Comparison of ENCODE assay signal across 18 cellular contexts in genomic region chr12:39912211-39912980, GRCh38.
DNase-seq lines count a peak whose midpoint lies in the region; ATAC-seq, FAIRE-seq and TF ChIP-seq lines count a peak whose summit lies in the region.
"Had no signal": no experiment of that assay in that cellular context is flagged by ENCODE, and none has a peak within 500 bp of the region (broad histone marks: within the 10 kb centered on the region; RNA-seq: fewer than 3 reads in every experiment).

No MANE protein-coding gene starts in this region.

- H4K20me1 ChIP-seq in GM23338 (replicated peaks; ENCODE audit: insufficient read depth), result no peaks in the 10 kb centered on the region

- WGBS in pancreas, 2 donors, result 23 to 24% methylated on average over 7 of the region's 7 CpGs
- 76 to 78% methylated on average over 7 of the region's 7 CpGs for WGBS in gastroesophageal sphincter (ENCODE audit: low coverage in 1 of 2), 2 donors

- H2AFZ ChIP-seq in GM23338, result no peak overlapping the region

- no peaks in the 10 kb centered on the region for H3K36me3 ChIP-seq in GM23338 (ENCODE audit: insufficient read depth)
- no peaks in the 10 kb centered on the region for H3K36me3 ChIP-seq in pancreas
- no peaks in the 10 kb centered on the region for H3K36me3 ChIP-seq in gastroesophageal sphincter

- intact Hi-C loops in pancreas (cut with DNase I), result no loop called here

- no peaks in the 10 kb centered on the region for H3K9me3 Mint-ChIP-seq in GM23338
- H3K9me3 Mint-ChIP-seq: brain, nephron had no signal

- no peaks in the 10 kb centered on the region; the same call in 1 of the 2 replicates for H3K79me2 ChIP-seq in GM23338 (replicated peaks; ENCODE audit: insufficient read depth)

- H3K4me1 Mint-ChIP-seq in GM23338, result peaks cover 8% of the 10 kb centered on the region
- H3K4me1 Mint-ChIP-seq: brain, nephron had no signal

- TF ChIP-seq CTCF in GM23338 (conservative IDR thresholded peaks at IDR 0.05; ENCODE audit: low read depth in 2 of 2) (no peak), pancreas (IDR thresholded peaks at IDR 0.05) (no peak), gastroesophageal sphincter (IDR thresholded peaks at IDR 0.05) (no peak)

- no peak for ATAC-seq in GM23338
- ATAC-seq in pancreas, result peak; percentile 99 to 100 (median 100)
- no peak for ATAC-seq in GM18520 (IDR thresholded peaks at IDR 0.05; ENCODE audit: unreplicated experiment)
- no peak for ATAC-seq in gastroesophageal sphincter

- H3K27me3 Mint-ChIP-seq in GM23338 (ENCODE audit: insufficient read depth, low read depth, poor library complexity), result peaks cover 2% of the 10 kb centered on the region
- H3K27me3 Mint-ChIP-seq: brain had no signal

- H3K4me1 ChIP-seq in GM23338 (ENCODE audit: insufficient read depth) (no peaks in the 10 kb centered on the region), pancreas (peaks cover 9 to 15% (median 15%) of the 10 kb centered on the region in 3 donors), gastroesophageal sphincter (no peaks in the 10 kb centered on the region)

- H3K4me3 Mint-ChIP-seq in GM23338, result no peak overlapping the region
- H3K4me3 Mint-ChIP-seq: brain, CD14-positive monocyte, nephron had no signal

- H3K4me2 ChIP-seq in GM23338, result no peak overlapping the region
- H3K4me2 ChIP-seq: KMS-11 had no signal

- H3F3A ChIP-seq in GM23338 (replicated peaks; ENCODE audit: low read depth), result no peaks in the 10 kb centered on the region

- H3K27ac Mint-ChIP-seq in GM23338, result no peak overlapping the region
- H3K27ac Mint-ChIP-seq: brain, CD14-positive monocyte, nephron had no signal

- DNase-seq in GM23338 (ENCODE audit: low spot score) (peak; percentile 6), NCI-H510A treated with DMSO at 0.1 percent for 48 hours (lab: John Stamatoyannopoulos, UW) (peak; percentile 15), fibroblast of gingiva (ENCODE audit: low read depth) (peak; percentile 5), pancreas (peak; percentile 78 to 92 (median 91)), NCI-H146 treated with DMSO at 0.1 percent for 48 hours (lab: John Stamatoyannopoulos, UW; ENCODE audit: unreplicated experiment) (no peak)
- DNase-seq: activated gamma-delta T cell treated with Interleukin-2 at 50 U/mL for 16 hours; effector CD8-positive, alpha-beta T cell; GDM1; islet precursor cell; NCI-H187; stimulated activated CD4-positive, alpha-beta T cell treated with anti-CD3 and anti-CD28 coated beads, Interleukin-2, amount 100 ng/mL, for 48 hours had no signal

- H3K4me3 ChIP-seq in GM23338 (no peak overlapping the region), pancreas (no peak overlapping the region), gastroesophageal sphincter (no peak overlapping the region)

- no peak for TF ChIP-seq EP300 in gastroesophageal sphincter (IDR thresholded peaks at IDR 0.05)

- no peaks in the 10 kb centered on the region for H3K9me3 ChIP-seq in pancreas
- no peaks in the 10 kb centered on the region for H3K9me3 ChIP-seq in gastroesophageal sphincter

- H3K36me3 Mint-ChIP-seq in GM23338 (ENCODE audit: low read depth), result no peaks in the 10 kb centered on the region
- H3K36me3 Mint-ChIP-seq: brain had no signal

- no peak for TF ChIP-seq POLR2A in gastroesophageal sphincter (IDR thresholded peaks at IDR 0.05)

- H3K27ac ChIP-seq in GM23338 (ENCODE audit: low read depth) (no peak overlapping the region), pancreas (peak overlapping the region in 3 of 4 donors; percentile 33 to 67 (median 34)), gastroesophageal sphincter (no peak overlapping the region)
- H3K27ac ChIP-seq: KMS-11 had no signal

- no peaks in the 10 kb centered on the region for H3K9me2 ChIP-seq in GM23338 (ENCODE audit: insufficient read depth)

- H3K27me3 ChIP-seq in GM23338 (ENCODE audit: insufficient read depth) (no peaks in the 10 kb centered on the region), pancreas (no peaks in the 10 kb centered on the region), gastroesophageal sphincter (no peaks in the 10 kb centered on the region)

- peak; percentile 59 for FAIRE-seq in pancreas (lab: Jason Lieb, UNC)
- FAIRE-seq: H54 had no signal

TF ChIP-seq in GM23338, 12 proteins besides CTCF, POLR2A, EP300 and RAD21 (continues in another document):
- TF ChIP-seq STAT1 (IDR thresholded peaks at IDR 0.05; ENCODE audit: unreplicated experiment) (no peak), JUNB (IDR thresholded peaks at IDR 0.05; ENCODE audit: unreplicated experiment) (no peak), ZNF114 (CRISPR knock-in tag; IDR thresholded peaks at IDR 0.05) (no peak), NANOG (IDR thresholded peaks at IDR 0.05; ENCODE audit: borderline replicate concordance) (no peak), ZNF331 (CRISPR knock-in tag; IDR thresholded peaks at IDR 0.05; ENCODE audit: low read depth) (no peak), REST (IDR thresholded peaks at IDR 0.05; ENCODE audit: unreplicated experiment) (no peak)
- TF ChIP-seq, protein P1, sequence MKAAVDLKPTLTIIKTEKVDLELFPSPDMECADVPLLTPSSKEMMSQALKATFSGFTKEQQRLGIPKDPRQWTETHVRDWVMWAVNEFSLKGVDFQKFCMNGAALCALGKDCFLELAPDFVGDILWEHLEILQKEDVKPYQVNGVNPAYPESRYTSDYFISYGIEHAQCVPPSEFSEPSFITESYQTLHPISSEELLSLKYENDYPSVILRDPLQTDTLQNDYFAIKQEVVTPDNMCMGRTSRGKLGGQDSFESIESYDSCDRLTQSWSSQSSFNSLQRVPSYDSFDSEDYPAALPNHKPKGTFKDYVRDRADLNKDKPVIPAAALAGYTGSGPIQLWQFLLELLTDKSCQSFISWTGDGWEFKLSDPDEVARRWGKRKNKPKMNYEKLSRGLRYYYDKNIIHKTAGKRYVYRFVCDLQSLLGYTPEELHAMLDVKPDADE (IDR thresholded peaks at IDR 0.05), result no peak

Comparison
In these comparisons a context has a peak if more than half of its experiments do, and no peak if none do; other contexts are left out.
1. ATAC-seq: peak in pancreas (4 of 4); none in GM23338 (single experiment), GM18520 (single experiment) and gastroesophageal sphincter (single experiment).
2. H3K27ac ChIP-seq: peak in pancreas (3 of 4); none in GM23338 (single experiment) and gastroesophageal sphincter (0 of 4).